ENCODE assay signal across 14 cellular contexts in genomic region chr4:1323280-1323634, GRCh38. TPM values are rescaled to one million over a fixed set of nuclear protein-coding genes. Genes with fewer than 3 reads are reported as not detected.
DNase-seq lines count a peak whose midpoint lies in the region; ATAC-seq, FAIRE-seq and TF ChIP-seq lines count a peak whose summit lies in the region.
"Had no signal": no experiment of that assay in that cellular context is flagged by ENCODE, and none has a peak within 500 bp of the region (broad histone marks: within the 10 kb centered on the region; RNA-seq: fewer than 3 reads in every experiment).

No MANE protein-coding gene starts in this region.

- no peak for ATAC-seq in PC-3
- no peak for ATAC-seq in GM21515 (IDR thresholded peaks at IDR 0.05; ENCODE audit: unreplicated experiment)
- ATAC-seq in GM21717 (IDR thresholded peaks at IDR 0.05; ENCODE audit: unreplicated experiment), result no peak

- no peak overlapping the region for H3K9ac ChIP-seq in PC-3 (ENCODE audit: low read length)

- H4K20me1 ChIP-seq in PC-3 (ENCODE audit: low read length) (peaks cover 3% of the 10 kb centered on the region; the same call in 1 of the 2 replicates), osteoblast (ENCODE audit: insufficient read depth, low read length) (peaks cover 28% of the 10 kb centered on the region)

- FAIRE-seq in RCC 7860 (lab: Jason Lieb, UNC), result no peak

- H3K79me2 ChIP-seq in ACC112 (ENCODE audit: control insufficient read depth, insufficient read depth, low read length, unreplicated experiment) (peaks cover 8% of the 10 kb centered on the region), PC-3 (ENCODE audit: low read length) (peaks cover 11% of the 10 kb centered on the region; the same call in 1 of the 2 replicates), osteoblast (ENCODE audit: insufficient read depth, low read length) (peaks cover 37% of the 10 kb centered on the region)

- CTCF ChIA-PET in PC-3 (lab: Charles Lee), result no interaction called here

- DNase-seq in PC-3, result no peak
- DNase-seq in epithelial cell of prostate (ENCODE audit: low read depth, low spot score), result no peak
- DNase-seq in osteoblast (ENCODE audit: insufficient read length, low spot score, missing footprints), result peak; percentile 38
- DNase-seq in RCC 7860 (ENCODE audit: low spot score), result no peak
- DNase-seq in globus pallidus (ENCODE audit: low spot score), result no peak
- DNase-seq: COR-L47, H7, MM.1S, NCI-H1105, NCI-H1694, NCI-H524 treated with DMSO at 0.1 percent for 48 hours had no signal

- BruUV-seq in PC-3 (replicated peaks; lab: Mats Ljungman, UMichigan), result no TSS peak

- H3K4me1 ChIP-seq in ACC112 (ENCODE audit: control insufficient read depth, insufficient read depth, low read length, unreplicated experiment) (peaks cover 21% of the 10 kb centered on the region), PC-3 (ENCODE audit: insufficient read depth, low read length) (peaks cover 30% of the 10 kb centered on the region), osteoblast (ENCODE audit: insufficient read depth, low read length) (peaks cover 8% of the 10 kb centered on the region)

- H3K4me3 ChIP-seq in ACC112 (ENCODE audit: low read depth, low read length), result no peak overlapping the region
- peak overlapping the region; percentile 14; the same call in 1 of the 2 replicates for H3K4me3 ChIP-seq in PC-3 (ENCODE audit: low read length)
- no peak overlapping the region for H3K4me3 ChIP-seq in osteoblast (ENCODE audit: insufficient read depth, low read length)

- no peaks in the 10 kb centered on the region for H3K9me2 ChIP-seq in PC-3 (replicated peaks; ENCODE audit: low read length)

- H2AFZ ChIP-seq in ACC112 (ENCODE audit: low read length, unreplicated experiment) (no peak overlapping the region), PC-3 (ENCODE audit: low read length) (no peak overlapping the region), osteoblast (ENCODE audit: low read length) (no peak overlapping the region)

- POLR2A ChIA-PET in PC-3 (lab: Charles Lee; ENCODE audit: unreplicated experiment), result no interaction called here

- peaks cover 4% of the 10 kb centered on the region for H3F3A ChIP-seq in PC-3 (ENCODE audit: low read length, unreplicated experiment)

- H3K4me2 ChIP-seq in PC-3 (ENCODE audit: low read length) (peak overlapping the region; percentile 63), osteoblast (ENCODE audit: insufficient read depth, low read length) (no peak overlapping the region)

- TF ChIP-seq CTCF in PC-3 (conservative IDR thresholded peaks at IDR 0.05; ENCODE audit: low read depth, low read length), result no peak
- TF ChIP-seq CTCF in osteoblast (IDR thresholded peaks at IDR 0.05; ENCODE audit: extremely low read depth, low read depth, low read length), result no peak

- peak overlapping the region; percentile 91 for H3K27ac ChIP-seq in ACC112 (ENCODE audit: low read depth, low read length)
- H3K27ac ChIP-seq in PC-3 (ENCODE audit: low read length), result peak overlapping the region; percentile 74
- peak overlapping the region; percentile 81 for H3K27ac ChIP-seq in epithelial cell of prostate
- peak overlapping the region; percentile 85 for H3K27ac ChIP-seq in osteoblast (ENCODE audit: low read depth, low read length)

- peaks cover 48% of the 10 kb centered on the region; the same call in 1 of the 2 replicates for H3K36me3 ChIP-seq in ACC112 (ENCODE audit: insufficient read depth, low read length)
- H3K36me3 ChIP-seq in PC-3 (ENCODE audit: low read depth, low read length), result peaks cover 7% of the 10 kb centered on the region; the same call in 1 of the 2 replicates
- H3K36me3 ChIP-seq in osteoblast (ENCODE audit: insufficient read depth, low read length), result peaks cover 42% of the 10 kb centered on the region

- intact Hi-C loops in PC-3 (cut with micrococcal nuclease), result no loop called here

- H3K27me3 ChIP-seq in ACC112 (ENCODE audit: insufficient read depth, low read length) (no peaks in the 10 kb centered on the region), PC-3 (ENCODE audit: low read length) (no peaks in the 10 kb centered on the region), osteoblast (ENCODE audit: insufficient read depth, low read length) (no peaks in the 10 kb centered on the region)

- H3K9me3 ChIP-seq in PC-3 (ENCODE audit: low read length) (no peaks in the 10 kb centered on the region), osteoblast (ENCODE audit: low read depth, low read length) (peaks cover 9% of the 10 kb centered on the region)

RNA-seq across cellular contexts. Expression of gene UVSSA, which starts 23.8 kb away (rescaled TPM):
- total RNA-seq in PC-3 (2014; rRNA removed) (6.2 and 11.2 TPM in 2 replicates), osteoblast (12.7 and 14.8 TPM in 2 replicates)

RNA-seq across cellular contexts. Expression of gene MAEA, which starts 33.6 kb away (rescaled TPM):
- total RNA-seq in PC-3 (2014; rRNA removed) (48.1 and 81.4 TPM in 2 replicates), osteoblast (55.7 and 70.6 TPM in 2 replicates)
